Comparison of ENCODE assay signal across 14 cellular contexts in genomic region chr3:57112206-57112605, GRCh38. TPM values are rescaled to one million over a fixed set of nuclear protein-coding genes. Genes with fewer than 3 reads are reported as not detected.
DNase-seq lines count a peak whose midpoint lies in the region; ATAC-seq and TF ChIP-seq lines count a peak whose summit lies in the region.
"Had no signal": no experiment of that assay in that cellular context is flagged by ENCODE, and none has a peak within 500 bp of the region (broad histone marks: within the 10 kb centered on the region; RNA-seq: fewer than 3 reads in every experiment).

No MANE protein-coding gene starts in this region.

- H3K9me3 Mint-ChIP-seq in Calu3 (ENCODE audit: low read depth, unreplicated experiment): no peaks in the 10 kb centered on the region
- H3K9me3 Mint-ChIP-seq: activated T-helper 17 cell treated with anti-CD3 and anti-CD28 coated beads, Interleukin-2, amount 50 U/mL, for 72 hours had no signal

- DNase-seq in Calu3 (peak; percentile 16), WERI-Rb-1 (no peak), kidney epithelial cell (ENCODE audit: low read depth) (no peak), nucleus accumbens (lab: John Stamatoyannopoulos, UW) (no peak), midbrain (lab: John Stamatoyannopoulos, UW) (no peak)
- DNase-seq in effector memory CD4-positive, alpha-beta T cell: no peak
- DNase-seq: GDM1; stimulated activated CD4-positive, alpha-beta T cell treated with anti-CD3 and anti-CD28 coated beads, Interleukin-2, amount 100 ng/mL, for 48 hours; transverse colon had no signal

- no peak for TF ChIP-seq CTCF in Calu3 (IDR thresholded peaks at IDR 0.05; ENCODE audit: unreplicated experiment)
- no peak for TF ChIP-seq CTCF in HEK293 (tag by site-specific recombination; IDR thresholded peaks at IDR 0.05)
- TF ChIP-seq CTCF in WERI-Rb-1 (IDR thresholded peaks at IDR 0.05; ENCODE audit: low read depth, low read length): peak; percentile 28
- TF ChIP-seq CTCF in kidney epithelial cell (IDR thresholded peaks at IDR 0.05; ENCODE audit: insufficient read depth, low read length, poor library complexity, severe bottlenecking): peak; percentile 31

- no peak for ATAC-seq in HG03175 (IDR thresholded peaks at IDR 0.05; ENCODE audit: unreplicated experiment)
- ATAC-seq: activated T-helper 17 cell treated with anti-CD3 and anti-CD28 coated beads, Interleukin-2, amount 50 U/mL, for 72 hours had no signal

- peaks cover 13% of the 10 kb centered on the region for H3K4me1 Mint-ChIP-seq in Calu3 (ENCODE audit: low read depth, unreplicated experiment)
- H3K4me1 Mint-ChIP-seq: activated T-helper 17 cell treated with anti-CD3 and anti-CD28 coated beads, Interleukin-2, amount 50 U/mL, for 72 hours had no signal

- POLR2A ChIA-PET in HEK293 (lab: Yijun Ruan, JAX): no interaction called here

- no peak overlapping the region for H3K27ac ChIP-seq in HEK293 (ENCODE audit: extremely low read depth, low read depth, low read length)
- H3K27ac ChIP-seq in WERI-Rb-1: no peak overlapping the region
- no peak overlapping the region for H3K27ac ChIP-seq in effector memory CD4-positive, alpha-beta T cell (ENCODE audit: insufficient read depth, low read length, poor library complexity, severe bottlenecking)
- H3K27ac ChIP-seq: transverse colon had no signal

- no peaks in the 10 kb centered on the region for H3K9me3 ChIP-seq in HEK293 (ENCODE audit: control insufficient read depth, insufficient read depth, low read depth, low read length)
- no peaks in the 10 kb centered on the region for H3K9me3 ChIP-seq in WERI-Rb-1 (ENCODE audit: severe bottlenecking)
- H3K9me3 ChIP-seq in effector memory CD4-positive, alpha-beta T cell (ENCODE audit: control insufficient read depth, low read length): no peaks in the 10 kb centered on the region
- H3K9me3 ChIP-seq: transverse colon had no signal

- H3K27me3 ChIP-seq in WERI-Rb-1 (ENCODE audit: insufficient read depth, low read depth, severe bottlenecking): no peaks in the 10 kb centered on the region
- no peaks in the 10 kb centered on the region for H3K27me3 ChIP-seq in kidney epithelial cell (ENCODE audit: control insufficient read depth, insufficient read depth, low read length)
- H3K27me3 ChIP-seq in effector memory CD4-positive, alpha-beta T cell (replicated peaks; ENCODE audit: control insufficient read depth, insufficient read depth, low read length, poor library complexity, severe bottlenecking): no peaks in the 10 kb centered on the region
- H3K27me3 ChIP-seq: transverse colon had no signal

- no peak overlapping the region for H3K4me3 Mint-ChIP-seq in Calu3 (ENCODE audit: low read depth, unreplicated experiment)
- H3K4me3 Mint-ChIP-seq: activated T-helper 17 cell treated with anti-CD3 and anti-CD28 coated beads, Interleukin-2, amount 50 U/mL, for 72 hours had no signal

- no peaks in the 10 kb centered on the region; a peak in 1 of 3 replicates for H3K36me3 ChIP-seq in HEK293 (ENCODE audit: control insufficient read depth in 2 of 2, insufficient read depth in 1 of 2, low read length in 2 of 2)
- H3K36me3 ChIP-seq in WERI-Rb-1: no peaks in the 10 kb centered on the region
- H3K36me3 ChIP-seq in kidney epithelial cell (ENCODE audit: control insufficient read depth, insufficient read depth, low read length): no peaks in the 10 kb centered on the region
- no peaks in the 10 kb centered on the region for H3K36me3 ChIP-seq in effector memory CD4-positive, alpha-beta T cell (ENCODE audit: control insufficient read depth, insufficient read depth, low read length)
- H3K36me3 ChIP-seq: transverse colon had no signal

- H3K27ac Mint-ChIP-seq in Calu3 (ENCODE audit: unreplicated experiment): no peak overlapping the region
- H3K27ac Mint-ChIP-seq: activated T-helper 17 cell treated with anti-CD3 and anti-CD28 coated beads, Interleukin-2, amount 50 U/mL, for 72 hours had no signal

- intact Hi-C loops in Calu3 (cut with micrococcal nuclease; ENCODE audit: unreplicated experiment): no loop called here

- peaks cover 12% of the 10 kb centered on the region for H3K36me3 Mint-ChIP-seq in Calu3 (ENCODE audit: insufficient read depth, unreplicated experiment)

- H3K4me1 ChIP-seq in HEK293 (ENCODE audit: control insufficient read depth, insufficient read depth, low read length): no peaks in the 10 kb centered on the region
- H3K4me1 ChIP-seq in effector memory CD4-positive, alpha-beta T cell (ENCODE audit: control insufficient read depth, insufficient read depth, low read length, poor library complexity, severe bottlenecking): no peaks in the 10 kb centered on the region
- H3K4me1 ChIP-seq: transverse colon had no signal

- H3K4me3 ChIP-seq in HEK293 (ENCODE audit: low read depth, low read length) (no peak overlapping the region), WERI-Rb-1 (ENCODE audit: low read depth, low read length) (no peak overlapping the region), kidney epithelial cell (ENCODE audit: low read depth, low read length) (no peak overlapping the region)
- no peak overlapping the region for H3K4me3 ChIP-seq in effector memory CD4-positive, alpha-beta T cell (ENCODE audit: insufficient read depth, low read depth, low read length, poor library complexity, severe bottlenecking)
- H3K4me3 ChIP-seq: transverse colon had no signal

- CTCF ChIA-PET in Calu3 (lab: Charles Lee): no interaction called here
- CTCF ChIA-PET in HEK293 (lab: Yijun Ruan, JAX): interaction anchor here (0.9 to 2.1 kb wide), 4 partner anchors 12 to 57 kb away, joined by 3 to 11 read pairs (median 3); no protein-coding TSS in a partner anchor

- BruUV-seq in Calu3 (replicated peaks; lab: Mats Ljungman, UMichigan): no TSS peak

- no peaks in the 10 kb centered on the region for H3K27me3 Mint-ChIP-seq in Calu3 (ENCODE audit: unreplicated experiment)

TF ChIP-seq in HEK293, 187 proteins besides CTCF, POLR2A, EP300 and RAD21:
- TF ChIP-seq ZNF596 (tag by site-specific recombination; IDR thresholded peaks at IDR 0.05) (no peak), PRDM1 (tag by site-specific recombination; IDR thresholded peaks at IDR 0.05) (no peak), OVOL3 (tag by site-specific recombination; IDR thresholded peaks at IDR 0.05) (no peak), ZNF10 (tag by site-specific recombination; IDR thresholded peaks at IDR 0.05) (no peak), ZNF580 (tag by site-specific recombination; IDR thresholded peaks at IDR 0.05) (0 out of 2 replicates have a peak, but pooled peaks have one; percentile 9), ZNF488 (tag by site-specific recombination; IDR thresholded peaks at IDR 0.05) (no peak)

RNA-seq across cellular contexts. Expression of gene SPATA12, which starts 51.7 kb away (rescaled TPM):
- total RNA-seq in Calu3 (2022) (0.47 and 0.64 TPM in 2 replicates), kidney epithelial cell (0.38 and 0.48 TPM in 2 replicates)
- total RNA-seq: activated T-helper 17 cell treated with anti-CD3 and anti-CD28 coated beads, Interleukin-2, amount 50 U/mL, for 72 hours; mononuclear cell; T-helper 2 cell treated with Interferon-gamma antibody and Interleukin-4, amounts not matched to agents 100 ng/mL and 5 ng/mL, for 36 hours; transverse colon had no signal

RNA-seq across cellular contexts. Expression of gene IL17RD, which starts 52.9 kb away (rescaled TPM):
- 2.0 and 2.2 TPM in 2 replicates for total RNA-seq in Calu3 (2022)
- total RNA-seq in kidney epithelial cell: 25.7 and 28.7 TPM in 2 replicates

Comparison
In these comparisons a context has a peak if more than half of its experiments do, and no peak if none do; other contexts are left out.
1. CTCF ChIP-seq: peak in WERI-Rb-1 (single experiment) and kidney epithelial cell (single experiment); none in Calu3 (single experiment) and HEK293 (single experiment).